8 cellular contexts compared by ENCODE assay signal in the genomic region with DNA sequence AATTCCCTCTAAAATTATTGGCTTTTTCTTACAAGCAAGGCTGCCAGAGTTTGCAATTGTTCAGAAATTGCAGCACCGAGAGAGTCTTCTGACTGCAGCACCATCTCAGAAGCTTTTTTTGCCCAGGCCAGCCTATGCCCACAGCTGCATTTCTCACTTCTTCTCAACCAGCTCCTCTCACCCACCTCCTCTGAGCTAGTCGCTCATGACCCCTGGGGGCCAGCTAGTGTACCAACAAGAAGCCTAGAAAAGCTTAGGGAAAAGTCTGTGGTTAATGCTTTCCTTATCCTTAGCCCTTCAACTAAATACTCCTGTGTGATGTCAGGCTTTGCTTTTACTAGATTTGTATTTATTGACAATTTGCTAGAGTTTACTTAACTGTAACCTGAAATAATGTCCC.
DNase-seq lines count a peak whose midpoint lies in the region; TF ChIP-seq lines count a peak whose summit lies in the region.

No MANE protein-coding gene starts in this region.

- H3K9me2 ChIP-seq in Loucy (replicated peaks; ENCODE audit: low read depth, low read length): no peaks in the 10 kb centered on the region

- DNase-seq in CMK (ENCODE audit: low read depth): peak; percentile 7
- DNase-seq in GM19238 (ENCODE audit: insufficient read length, low spot score): peak; percentile 1
- peak; percentile 60 for DNase-seq in UCSD-AML1 (lab: John Stamatoyannopoulos, UW; ENCODE audit: unreplicated experiment)
- peak; percentile 37 for DNase-seq in hepatic stellate cell (ENCODE audit: low spot score)
- DNase-seq in testis: peak; percentile 74
- DNase-seq in NCI-H1436 (lab: John Stamatoyannopoulos, UW): no peak
- DNase-seq in SHP77 treated with DMSO at 0.1 percent for 48 hours (lab: John Stamatoyannopoulos, UW): no peak

- TF ChIP-seq CTCF in Loucy (conservative IDR thresholded peaks at IDR 0.05; ENCODE audit: low read length) (peak; percentile 56), testis (IDR thresholded peaks at IDR 0.05) (peak in 2 of 3 experiments; percentile 15 to 23)

- no peaks in the 10 kb centered on the region for H3K36me3 ChIP-seq in Loucy (ENCODE audit: insufficient read depth, low read length)
- no peaks in the 10 kb centered on the region for H3K36me3 ChIP-seq in testis (ENCODE audit: low read depth, missing control alignments)

- no peaks in the 10 kb centered on the region for H3F3A ChIP-seq in Loucy (ENCODE audit: low read depth)

- no peak overlapping the region for H2AFZ ChIP-seq in Loucy (ENCODE audit: low read length)

- H3K27ac ChIP-seq in testis: no peak overlapping the region

- no peak overlapping the region for H3K4me3 ChIP-seq in Loucy (ENCODE audit: low read length, poor library complexity, severe bottlenecking)
- H3K4me3 ChIP-seq in testis: no peak overlapping the region

- H3K27me3 ChIP-seq in Loucy (ENCODE audit: insufficient read depth, low read length, poor library complexity, severe bottlenecking): no peaks in the 10 kb centered on the region
- no peaks in the 10 kb centered on the region for H3K27me3 ChIP-seq in testis

- H3K79me2 ChIP-seq in Loucy (ENCODE audit: insufficient read depth, low read length): no peaks in the 10 kb centered on the region

- no peak overlapping the region for H3K9ac ChIP-seq in Loucy (ENCODE audit: low read depth, low read length, poor library complexity, severe bottlenecking)

- no peaks in the 10 kb centered on the region for H3K9me3 ChIP-seq in Loucy (ENCODE audit: insufficient read depth, low read depth, low read length)
- no peaks in the 10 kb centered on the region for H3K9me3 ChIP-seq in testis

- WGBS in testis, 2 donors: 36 to 43% methylated on average over 2 of the region's 2 CpGs

- no peak for TF ChIP-seq POLR2A in testis (IDR thresholded peaks at IDR 0.05)

- H3K4me2 ChIP-seq in Loucy (ENCODE audit: low read depth, low read length, poor library complexity, severe bottlenecking): no peak overlapping the region

- intact Hi-C loops in testis (cut with DNase I; ENCODE audit: low total_unique reads): no loop called here

- no peaks in the 10 kb centered on the region for H4K20me1 ChIP-seq in Loucy (ENCODE audit: insufficient read depth, low read length, poor library complexity, severe bottlenecking)

- H3K4me1 ChIP-seq in Loucy (ENCODE audit: insufficient read depth, low read length, poor library complexity, severe bottlenecking): no peaks in the 10 kb centered on the region
- peaks cover 11% of the 10 kb centered on the region for H3K4me1 ChIP-seq in testis

Comparison
In these comparisons a context has a peak if more than half of its experiments do, and no peak if none do; other contexts are left out.
1. DNase-seq: peak in CMK (single experiment), GM19238 (single experiment), UCSD-AML1 (single experiment), hepatic stellate cell (single experiment) and testis (single experiment); none in NCI-H1436 (single experiment) and SHP77 treated with DMSO at 0.1 percent for 48 hours (single experiment).